In genomic region chr20:37345339-37346231, GRCh38 we compare ENCODE assay signal across 8 cellular contexts. TPM values are rescaled to one million over a fixed set of nuclear protein-coding genes. Genes with fewer than 3 reads are reported as not detected.
DNase-seq lines count a peak whose midpoint lies in the region; ATAC-seq and TF ChIP-seq lines count a peak whose summit lies in the region.

TSS of gene SRC (plus strand) at chr20:37346140. CDS start at chr20:37384154, 38,014 bp downstream.

- peak within 1 kb of the TSS; percentile 61 for H3K4me3 ChIP-seq in iPS-15b (ENCODE audit: low read depth, low read length)

- intact Hi-C loops in sciatic nerve (cut with DNase I), result no loop called here

- DNase-seq in LoVo (ENCODE audit: low spot score) (peak; percentile 75), T-helper 2 cell (peak in 4 of 5 experiments; percentile 13 to 52 (median 28)), sciatic nerve (ENCODE audit: low spot score) (peak; percentile 91)

- peak within 1 kb of the TSS; percentile 72 to 88 (median 80) for H3K4me3 Mint-ChIP-seq in brain

- H3K36me3 ChIP-seq in iPS-15b (ENCODE audit: control insufficient read depth, insufficient read depth, low read length), result peaks cover 3% of the 10 kb centered on the region

- peak within 1 kb of the TSS; percentile 47 for H3K9ac ChIP-seq in iPS-15b (ENCODE audit: low read depth, low read length)

- H3K4me1 ChIP-seq in iPS-15b (ENCODE audit: control insufficient read depth, insufficient read depth, low read length), result peaks cover 2% of the 10 kb centered on the region

- H3K27me3 ChIP-seq in iPS-15b (ENCODE audit: control insufficient read depth, insufficient read depth, low read length), result no peaks in the 10 kb centered on the region

- H3K27ac Mint-ChIP-seq in brain, result peak within 1 kb of the TSS; percentile 64 to 93 (median 77)

- peaks cover 0 to 6% (median 3%) of the 10 kb centered on the region in 5 experiments for H3K9me3 Mint-ChIP-seq in brain

- peaks cover 4% of the 10 kb centered on the region for H3K27me3 Mint-ChIP-seq in brain

- ATAC-seq in GM18502 (IDR thresholded peaks at IDR 0.05; ENCODE audit: poor library complexity, unreplicated experiment), result peak; percentile 51
- ATAC-seq in sciatic nerve, result peak; percentile 87
- ATAC-seq in GM18861 (IDR thresholded peaks at IDR 0.05; ENCODE audit: unreplicated experiment), result no peak
- no peak for ATAC-seq in HG03108 (IDR thresholded peaks at IDR 0.05; ENCODE audit: unreplicated experiment)

- peaks cover 30% of the 10 kb centered on the region for H3K4me1 Mint-ChIP-seq in brain

- no peak for TF ChIP-seq CTCF in brain (conservative IDR thresholded peaks at IDR 0.05)

- H3K9me3 ChIP-seq in iPS-15b (ENCODE audit: control insufficient read depth, insufficient read depth, low read length), result no peaks in the 10 kb centered on the region

- peaks cover 35% of the 10 kb centered on the region for H3K36me3 Mint-ChIP-seq in brain

RNA-seq across cellular contexts. Expression of gene SRC, which starts in this region (rescaled TPM):
- 60.3 TPM for polyA plus RNA-seq in brain (ENCODE audit: insufficient read depth, low read depth, low replicate concordance)
- 23.7 TPM for total RNA-seq in sciatic nerve

Comparison
In these comparisons a context has a peak if more than half of its experiments do, and no peak if none do; other contexts are left out.
1. ATAC-seq: peak in GM18502 (single experiment) and sciatic nerve (single experiment); none in GM18861 (single experiment) and HG03108 (single experiment).
2. DNase-seq: peak in every context shown above with its lines; median percentile 91 in sciatic nerve; 75 in LoVo; 28 in T-helper 2 cell.